ENCODE assay signal across 8 cellular contexts in genomic region chr7:99375070-99375807, GRCh38. TPM values are rescaled to one million over a fixed set of nuclear protein-coding genes. Genes with fewer than 3 reads are reported as not detected.
DNase-seq lines count a peak whose midpoint lies in the region; ATAC-seq, FAIRE-seq and TF ChIP-seq lines count a peak whose summit lies in the region.

No MANE protein-coding gene starts in this region.

- peak; percentile 50 for TF ChIP-seq EP300 in transverse colon (IDR thresholded peaks at IDR 0.05; ENCODE audit: low read depth)

- no peaks in the 10 kb centered on the region for H3K27me3 ChIP-seq in RWPE2 (ENCODE audit: insufficient read depth, poor library complexity, severe bottlenecking)
- H3K27me3 ChIP-seq in neuron (ENCODE audit: insufficient read depth, low read length): no peaks in the 10 kb centered on the region
- H3K27me3 ChIP-seq in transverse colon: no peaks in the 10 kb centered on the region

- H3K27ac ChIP-seq in RWPE2 (ENCODE audit: poor library complexity, severe bottlenecking): peak overlapping the region; percentile 87
- peak overlapping the region; percentile 93 to 96 (median 95) for H3K27ac ChIP-seq in transverse colon

- peak; percentile 76 for DNase-seq in CD1c-positive myeloid dendritic cell (ENCODE audit: extremely low spot score)
- peak; percentile 53 for DNase-seq in GM19240 (ENCODE audit: insufficient read length, low spot score)
- DNase-seq in RWPE2 (ENCODE audit: low spot score): no peak
- DNase-seq in activated naive CD4-positive, alpha-beta T cell (lab: John Stamatoyannopoulos, UW): peak in 3 of 4 experiments; percentile 12 to 43 (median 25)
- peak; percentile 76 to 81 for DNase-seq in frontal cortex (ENCODE audit: low spot score in 2 of 2)
- peak; percentile 88 for DNase-seq in transverse colon

- intact Hi-C loops in transverse colon (cut with DNase I; ENCODE audit: low total_unique reads): no loop called here

- peak; percentile 62 for TF ChIP-seq POLR2A in transverse colon (IDR thresholded peaks at IDR 0.05)

- H2AFZ ChIP-seq in neuron (ENCODE audit: low read depth, low read length): peak overlapping the region; percentile 90

- FAIRE-seq in frontal cortex (lab: Jason Lieb, UNC): no peak

- peaks cover 30% of the 10 kb centered on the region for H3K36me3 ChIP-seq in RWPE2 (ENCODE audit: low read depth)
- peaks cover 2% of the 10 kb centered on the region for H3K36me3 ChIP-seq in neuron (ENCODE audit: insufficient read depth, low read length)
- H3K36me3 ChIP-seq in transverse colon: no peaks in the 10 kb centered on the region

- ATAC-seq in HG03457 (IDR thresholded peaks at IDR 0.05; ENCODE audit: unreplicated experiment) (peak; percentile 37), RWPE2 (ENCODE audit: low read depth) (peak; percentile 61)

- in situ Hi-C loops in transverse colon (cut with MboI; ENCODE audit: low pct_ligation_motif_present in 1 of 4, low pct_unique_long_range_greater_than_20kb in 1 of 4, low sequenced_read_pairs in 3 of 4): no loop called here

- no peaks in the 10 kb centered on the region for H3K9me3 ChIP-seq in RWPE2 (ENCODE audit: severe bottlenecking)
- no peaks in the 10 kb centered on the region for H3K9me3 ChIP-seq in neuron (ENCODE audit: low read length)
- H3K9me3 ChIP-seq in transverse colon: no peaks in the 10 kb centered on the region

- no peak for TF ChIP-seq CTCF in RWPE2 (IDR thresholded peaks at IDR 0.05; ENCODE audit: poor library complexity, severe bottlenecking)
- no peak for TF ChIP-seq CTCF in transverse colon (IDR thresholded peaks at IDR 0.05)

- WGBS in transverse colon (ENCODE audit: low coverage in 1 of 2), 2 donors: 7% methylated on average over 25 of the region's 58 CpGs; no CpG with 5 or more reads in 1 of the 2 donors

- H3K4me1 ChIP-seq in RWPE2 (ENCODE audit: insufficient read depth, poor library complexity, severe bottlenecking): peaks cover 25% of the 10 kb centered on the region
- H3K4me1 ChIP-seq in neuron (ENCODE audit: insufficient read depth, low read length): no peaks in the 10 kb centered on the region
- peaks cover 6 to 48% (median 38%) of the 10 kb centered on the region in 4 donors for H3K4me1 ChIP-seq in transverse colon

- peak overlapping the region; percentile 60 for H3K4me3 ChIP-seq in RWPE2 (ENCODE audit: severe bottlenecking)
- H3K4me3 ChIP-seq in neuron (ENCODE audit: low read length): peak overlapping the region; percentile 58
- peak overlapping the region; percentile 61 to 98 (median 84) for H3K4me3 ChIP-seq in transverse colon

RNA-seq across cellular contexts. Expression of gene ARPC1B, which starts 0.7 kb away (rescaled TPM):
- total RNA-seq in frontal cortex: 15.1 TPM
- 100 to 1,000 TPM; 138 to 346 (median 186) TPM for total RNA-seq in transverse colon

RNA-seq across cellular contexts. Expression of gene PDAP1, which starts 33.2 kb away (rescaled TPM):
- 15.1 TPM for total RNA-seq in frontal cortex
- total RNA-seq in transverse colon: 10 to 100 TPM; 27.7 to 54.9 (median 49.9) TPM

RNA-seq across cellular contexts. Expression of gene BUD31, which starts 33.5 kb away (rescaled TPM):
- total RNA-seq in frontal cortex (68.5 TPM), transverse colon (100 to 1,000 TPM in 1 of 4 donors, 10 to 100 TPM in 2, 1 to 10 TPM in 1; 5.0 to 167 (median 50.1) TPM)

RNA-seq across cellular contexts. Expression of gene ARPC1A, which starts 49.5 kb away (rescaled TPM):
- total RNA-seq in frontal cortex: 101 TPM
- total RNA-seq in transverse colon: 100 to 1,000 TPM; 104 to 186 (median 147) TPM
